20 cellular contexts compared by ENCODE assay signal in the genomic region with DNA sequence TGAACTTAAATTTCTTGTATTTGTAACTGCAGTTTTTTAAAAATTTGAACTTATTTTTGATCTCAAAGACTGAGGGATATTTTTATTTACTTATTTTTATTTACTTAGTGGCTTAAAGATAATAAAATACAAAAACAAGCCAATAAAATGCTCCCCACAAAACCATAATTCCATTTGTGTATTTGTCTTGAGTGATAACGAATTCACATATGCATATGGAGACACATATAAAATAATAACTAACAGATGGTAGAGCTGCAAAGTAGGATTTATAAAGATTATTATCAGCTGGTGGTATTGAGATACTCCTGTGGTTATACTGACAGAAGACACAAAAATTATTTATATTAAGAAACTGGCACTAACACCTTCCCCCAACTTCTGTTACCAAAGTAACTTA.
DNase-seq lines count a peak whose midpoint lies in the region; ATAC-seq, FAIRE-seq and TF ChIP-seq lines count a peak whose summit lies in the region.
"Had no signal": no experiment of that assay in that cellular context is flagged by ENCODE, and none has a peak within 500 bp of the region (broad histone marks: within the 10 kb centered on the region; RNA-seq: fewer than 3 reads in every experiment).

No MANE protein-coding gene starts in this region.

- H3K4me2 ChIP-seq in HepG2 (ENCODE audit: low read depth, low read length) = no peak overlapping the region
- H3K4me2 ChIP-seq: BLaER1 treated with 17β-estradiol and CSF1 and Interleukin-3, amounts not matched to agents 10 nM and 100 nM had no signal

- H3K9ac ChIP-seq in liver (ENCODE audit: low read depth in 1 of 2, low read length in 2 of 2) = no peak overlapping the region
- H3K9ac ChIP-seq in HepG2 (ENCODE audit: insufficient read depth, low read depth, low read length) = no peak overlapping the region
- H3K9ac ChIP-seq: BLaER1 treated with 17β-estradiol and CSF1 and Interleukin-3, amounts not matched to agents 10 nM and 100 nM had no signal

- ATAC-seq in HepG2 (no peak), HG02884 (IDR thresholded peaks at IDR 0.05; ENCODE audit: unreplicated experiment) (no peak)
- ATAC-seq: CD8-positive, alpha-beta T cell; T-cell had no signal

- CTCF ChIA-PET in HepG2 (lab: Yijun Ruan, JAX; ENCODE audit: low intra/inter-chr PET ratio, low total read pairs) = no interaction called here
- CTCF ChIA-PET in activated CD4-positive, alpha-beta memory T cell treated with anti-CD3 and anti-CD28 coated beads for 36 hours (lab: Charles Lee) = interaction anchor here (1.0 kb wide), 1 partner anchor 12 kb away, joined by 3 read pairs; no protein-coding TSS in a partner anchor

- H3K27ac ChIP-seq in liver (ENCODE audit: low read depth in 1 of 2, low read length in 2 of 2) = peak overlapping the region; percentile 57 to 72
- H3K27ac ChIP-seq in HepG2 (ENCODE audit: extremely low read length, insufficient read depth, low read length) = no peak overlapping the region
- H3K27ac ChIP-seq: BLaER1 treated with 17β-estradiol and CSF1 and Interleukin-3, amounts not matched to agents 10 nM and 100 nM had no signal

- in situ Hi-C loops in HepG2 (cut with HindIII; ENCODE audit: extremely low pct_ligation_motif_present, low pct_unique_long_range_greater_than_20kb) = no loop called here

- no peak for TF ChIP-seq POLR2A in HepG2 (IDR thresholded peaks at IDR 0.05; ENCODE audit: insufficient read depth in 1 of 2, low read depth in 2 of 2, low read length in 2 of 2)

- no TSS peak for BruUV-seq in HepG2 (replicated peaks; lab: Mats Ljungman, UMichigan)

- no peaks in the 10 kb centered on the region for H4K20me1 ChIP-seq in HepG2 (ENCODE audit: insufficient read depth, low read length)
- H4K20me1 ChIP-seq: BLaER1 treated with 17β-estradiol and CSF1 and Interleukin-3, amounts not matched to agents 10 nM and 100 nM had no signal

- no peak overlapping the region for H3K4me3 Mint-ChIP-seq in activated CD4-positive, alpha-beta memory T cell treated with anti-CD3 and anti-CD28 coated beads for 36 hours
- H3K4me3 Mint-ChIP-seq: CD8-positive, alpha-beta T cell; T-cell; T-helper 2 cell treated with Interferon-gamma antibody and Interleukin-4, amounts not matched to agents 5 μg/mL and 100 μg/mL, for 36 hours had no signal

- H3K9me3 Mint-ChIP-seq in activated CD4-positive, alpha-beta memory T cell treated with anti-CD3 and anti-CD28 coated beads for 36 hours = no peaks in the 10 kb centered on the region
- H3K9me3 Mint-ChIP-seq: CD8-positive, alpha-beta T cell; T-cell; T-helper 2 cell treated with Interferon-gamma antibody and Interleukin-4, amounts not matched to agents 5 μg/mL and 100 μg/mL, for 36 hours had no signal

- H3K4me3 ChIP-seq in liver (ENCODE audit: low read depth in 1 of 3, low read length in 3 of 3) = no peak overlapping the region
- no peak overlapping the region for H3K4me3 ChIP-seq in HepG2 (replicated peaks in 1 of 3; ENCODE audit: insufficient read depth in 1 of 3, low read depth in 2 of 3, low read length in 3 of 3)
- no peak overlapping the region for H3K4me3 ChIP-seq in LNCaP clone FGC (ENCODE audit: low read depth, low read length)
- H3K4me3 ChIP-seq: BLaER1 treated with 17β-estradiol and CSF1 and Interleukin-3, amounts not matched to agents 10 nM and 100 nM; MG63 had no signal

- no peak for FAIRE-seq in HepG2 (lab: Jason Lieb, UNC)
- peak; percentile 90 for FAIRE-seq in endometrium (lab: Jason Lieb, UNC)

- H3K36me3 ChIP-seq in liver (ENCODE audit: control insufficient read depth in 4 of 4, insufficient read depth in 3 of 4, low read depth in 1 of 4, low read length in 3 of 4) (no peaks in the 10 kb centered on the region), HepG2 (replicated peaks in 1 of 2; ENCODE audit: control insufficient read depth in 1 of 2, insufficient read depth in 2 of 2, low read length in 2 of 2) (no peaks in the 10 kb centered on the region)
- H3K36me3 ChIP-seq: MG63 had no signal

- POLR2A ChIA-PET in HepG2 (lab: Yijun Ruan, JAX) = no interaction called here
- POLR2A ChIA-PET in activated CD4-positive, alpha-beta memory T cell treated with anti-CD3 and anti-CD28 coated beads for 36 hours (lab: Charles Lee) = interaction anchor here (0.5 kb wide), 1 partner anchor 300 kb away, joined by 3 read pairs; no protein-coding TSS in a partner anchor

- H3K79me2 ChIP-seq in HepG2 (ENCODE audit: insufficient read depth, low read length) = no peaks in the 10 kb centered on the region

- intact Hi-C loops in HepG2 (cut with micrococcal nuclease; ENCODE audit: unreplicated experiment) = no loop called here
- intact Hi-C loops in activated CD4-positive, alpha-beta memory T cell treated with anti-CD3 and anti-CD28 coated beads for 36 hours (cut with micrococcal nuclease) = no loop called here

- TF ChIP-seq CTCF in liver (IDR thresholded peaks at IDR 0.05; ENCODE audit: low read depth, low read length, missing input control) = no peak
- TF ChIP-seq CTCF in HepG2 (CRISPR knock-in tag; IDR thresholded peaks at IDR 0.05) = no peak
- TF ChIP-seq CTCF in LNCaP clone FGC (IDR thresholded peaks at IDR 0.05; ENCODE audit: control insufficient read depth, extremely low read depth, insufficient read depth) = no peak

- no peak overlapping the region for H3K27ac Mint-ChIP-seq in activated CD4-positive, alpha-beta memory T cell treated with anti-CD3 and anti-CD28 coated beads for 36 hours
- H3K27ac Mint-ChIP-seq: CD8-positive, alpha-beta T cell; T-cell; T-helper 2 cell treated with Interferon-gamma antibody and Interleukin-4, amounts not matched to agents 5 μg/mL and 100 μg/mL, for 36 hours had no signal

- no peaks in the 10 kb centered on the region for H3K27me3 Mint-ChIP-seq in activated CD4-positive, alpha-beta memory T cell treated with anti-CD3 and anti-CD28 coated beads for 36 hours
- H3K27me3 Mint-ChIP-seq: T-cell had no signal

- TF ChIP-seq RAD21 in liver (IDR thresholded peaks at IDR 0.05) (no peak), HepG2 (CRISPR knock-in tag; IDR thresholded peaks at IDR 0.05) (no peak)

- H3K36me3 Mint-ChIP-seq in activated CD4-positive, alpha-beta memory T cell treated with anti-CD3 and anti-CD28 coated beads for 36 hours = peaks cover 5% of the 10 kb centered on the region

- TF ChIP-seq EP300 in HepG2 (IDR thresholded peaks at IDR 0.05; ENCODE audit: low read depth in 2 of 2, low read length in 2 of 2) = no peak
- TF ChIP-seq EP300 in HepG2 (CRISPR knock-in tag; IDR thresholded peaks at IDR 0.05; ENCODE audit: borderline replicate concordance) = no peak

- no peaks in the 10 kb centered on the region for H3K4me1 Mint-ChIP-seq in activated CD4-positive, alpha-beta memory T cell treated with anti-CD3 and anti-CD28 coated beads for 36 hours (ENCODE audit: low read depth)

- no peak overlapping the region for H2AFZ ChIP-seq in HepG2 (ENCODE audit: low read length)

- DNase-seq in HepG2 (ENCODE audit: low spot score) = no peak
- DNase-seq in LNCaP clone FGC (ENCODE audit: low read depth) = peak; percentile 62
- DNase-seq in SKM-1 treated with dmso at 0.1 percent for 144 hours (lab: John Stamatoyannopoulos, UW; ENCODE audit: unreplicated experiment) = no peak
- no peak for DNase-seq in activated CD4-positive, alpha-beta memory T cell treated with anti-CD3 and anti-CD28 coated beads for 36 hours
- DNase-seq: CD8-positive, alpha-beta T cell; DMS79 treated with DMSO at 0.1 percent for 48 hours; Karpas-422; MG63; NCI-H1048; NCI-H1417 treated with DMSO at 0.1 percent for 48 hours; NCI-H1930; NCI-H345; RPMI8226; SHP77; T-cell had no signal

- H3K4me1 ChIP-seq in liver (ENCODE audit: control insufficient read depth in 4 of 4, insufficient read depth in 4 of 4, low read length in 3 of 4) = peaks cover 0 to 19% (median 6%) of the 10 kb centered on the region in 4 donors
- no peaks in the 10 kb centered on the region for H3K4me1 ChIP-seq in HepG2 (ENCODE audit: insufficient read depth, low read length)

- H3K9me3 ChIP-seq in liver (ENCODE audit: control insufficient read depth in 4 of 4, low read length in 3 of 4) = no peaks in the 10 kb centered on the region
- H3K9me3 ChIP-seq in HepG2 (ENCODE audit: low read length) = no peaks in the 10 kb centered on the region
- H3K9me3 ChIP-seq: MG63 had no signal

- WGBS in liver = 93% methylated on average over 1 of the region's 1 CpG
- WGBS in HepG2 (ENCODE audit: low lambda C conversion rate) = 98% methylated on average over 1 of the region's 1 CpG

- H3K27me3 ChIP-seq in liver (ENCODE audit: control insufficient read depth in 4 of 4, insufficient read depth in 4 of 4, low read length in 3 of 4) (no peaks in the 10 kb centered on the region), HepG2 (ENCODE audit: control insufficient read depth in 1 of 2, insufficient read depth in 2 of 2, low read length in 2 of 2) (no peaks in the 10 kb centered on the region)
- H3K27me3 ChIP-seq: BLaER1 treated with 17β-estradiol and CSF1 and Interleukin-3, amounts not matched to agents 10 nM and 100 nM; MG63 had no signal

TF ChIP-seq in liver, 16 proteins besides CTCF, POLR2A, EP300 and RAD21 (continues in another document):
- no peak for TF ChIP-seq HNF4G (IDR thresholded peaks at IDR 0.05)
- TF ChIP-seq HNF4A (conservative IDR thresholded peaks at IDR 0.05) = no peak
